Comparison of ENCODE assay signal across 17 cellular contexts in the genomic region with DNA sequence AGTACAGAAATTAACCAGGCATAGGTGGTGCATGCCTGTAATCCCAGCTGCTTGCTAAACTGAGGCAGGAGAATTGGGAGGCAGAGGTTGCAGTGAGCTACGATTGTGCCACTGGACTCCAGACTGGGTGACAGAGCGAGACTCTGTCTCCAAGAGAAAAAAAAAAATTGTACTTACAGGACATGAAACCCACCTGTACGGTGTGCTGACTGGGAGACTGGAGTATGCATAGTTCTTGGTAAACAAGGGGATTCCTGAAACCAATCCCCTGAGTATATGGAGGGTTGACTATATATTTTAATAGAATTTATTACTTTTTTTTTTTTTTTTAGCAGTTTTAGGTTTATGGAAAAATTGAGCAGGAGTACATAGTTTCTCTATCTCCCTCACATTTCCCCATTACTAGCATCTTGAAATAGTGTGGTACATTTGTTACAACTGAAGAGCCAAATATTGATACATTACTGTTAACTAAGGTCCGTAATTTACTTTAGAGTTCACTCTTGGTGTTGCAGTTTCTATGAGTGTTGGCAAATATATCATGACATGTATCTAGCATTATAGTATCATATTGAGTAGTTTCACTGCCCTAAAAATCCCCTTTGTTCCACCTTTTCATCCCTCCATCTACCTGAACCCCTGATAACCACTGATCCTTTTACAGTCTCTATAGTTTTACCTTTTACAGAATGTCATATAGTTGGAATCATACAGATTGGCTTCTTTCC.
"Had no signal": no experiment of that assay in that cellular context is flagged by ENCODE, and none has a peak within 500 bp of the region (broad histone marks: within the 10 kb centered on the region; RNA-seq: fewer than 3 reads in every experiment).

No MANE protein-coding gene starts in this region.

- H3K9me3 Mint-ChIP-seq: dendritic cell treated with granulocyte-macrophage colony-stimulating factor and Interleukin-4, amounts not matched to agents 40 ng/mL and 50 ng/mL, for 4 days; effector memory CD8-positive, alpha-beta T cell; neural crest cell had no signal

- H3K4me3 Mint-ChIP-seq: dendritic cell treated with granulocyte-macrophage colony-stimulating factor and Interleukin-4, amounts not matched to agents 40 ng/mL and 50 ng/mL, for 4 days; effector memory CD8-positive, alpha-beta T cell; neural crest cell had no signal

- H3K27me3 ChIP-seq: brain microvascular endothelial cell, gastrocnemius medialis, heart right ventricle, tibial nerve, vagina had no signal

- H3K27me3 Mint-ChIP-seq: dendritic cell treated with granulocyte-macrophage colony-stimulating factor and Interleukin-4, amounts not matched to agents 40 ng/mL and 50 ng/mL, for 4 days; effector memory CD8-positive, alpha-beta T cell had no signal

- H3K27ac Mint-ChIP-seq: dendritic cell treated with granulocyte-macrophage colony-stimulating factor and Interleukin-4, amounts not matched to agents 40 ng/mL and 50 ng/mL, for 4 days had no signal

- H3K4me3 ChIP-seq: gastrocnemius medialis, heart right ventricle, tibial nerve, vagina had no signal

- ATAC-seq: effector memory CD8-positive, alpha-beta T cell; gastrocnemius medialis; heart right ventricle; left ventricle myocardium superior had no signal

- H3K27ac ChIP-seq: brain microvascular endothelial cell, epithelial cell of prostate, gastrocnemius medialis, heart right ventricle, parathyroid adenoma, tibial nerve, vagina had no signal

- DNase-seq: activated gamma-delta T cell treated with Interleukin-2 at 50 U/mL for 16 hours; brain microvascular endothelial cell; effector memory CD8-positive, alpha-beta T cell; gastrocnemius medialis; heart right ventricle; islet precursor cell; left ventricle myocardium superior; mesendoderm; retina; stimulated activated CD4-positive, alpha-beta T cell treated with anti-CD3 and anti-CD28 coated beads, Interleukin-4, amount 100 ng/mL, for 24 hours; T1000 had no signal

- H3K36me3 ChIP-seq: brain microvascular endothelial cell, gastrocnemius medialis, vagina had no signal

- H3K9me3 ChIP-seq: gastrocnemius medialis, tibial nerve, vagina had no signal
